Comparison of ENCODE assay signal across 25 cellular contexts in genomic region chr1:43597028-43597427, GRCh38.
"Had no signal": no experiment of that assay in that cellular context is flagged by ENCODE, and none has a peak within 500 bp of the region (broad histone marks: within the 10 kb centered on the region; RNA-seq: fewer than 3 reads in every experiment).

No MANE protein-coding gene starts in this region.

- H3K4me2 ChIP-seq: neural progenitor cell had no signal

- H3K9me3 Mint-ChIP-seq: memory B cell; nephron; neural progenitor cell; stimulated activated memory B cell treated with anti-CD40 and anti-IgM and Interleukin-4, amounts not matched to agents 10 μg/mL and 1 μg/mL and 100 μg/mL, for 72 hours had no signal

- H3K4me1 Mint-ChIP-seq: memory B cell; nephron; neural progenitor cell; stimulated activated memory B cell treated with anti-CD40 and anti-IgM and Interleukin-4, amounts not matched to agents 10 μg/mL and 1 μg/mL and 100 μg/mL, for 72 hours had no signal

- H3K27ac Mint-ChIP-seq: memory B cell; nephron; neural progenitor cell; stimulated activated memory B cell treated with anti-CD40 and anti-IgM and Interleukin-4, amounts not matched to agents 10 μg/mL and 1 μg/mL and 100 μg/mL, for 72 hours had no signal

- H2AFZ ChIP-seq: neural progenitor cell had no signal

- H3K4me3 Mint-ChIP-seq: memory B cell; nephron; neural progenitor cell; stimulated activated memory B cell treated with anti-CD40 and anti-IgM and Interleukin-4, amounts not matched to agents 10 μg/mL and 1 μg/mL and 100 μg/mL, for 72 hours had no signal

- H3K9me3 ChIP-seq: esophagus squamous epithelium, heart right ventricle, lower lobe of right lung, prostate gland, right atrium auricular region, sigmoid colon, stomach, thyroid gland, vagina had no signal

- DNase-seq: dermis blood vessel endothelial cell; effector memory CD4-positive, alpha-beta T cell; esophagus squamous epithelium; foreskin melanocyte; glutamatergic neuron; heart right ventricle; hippocampal formation; left ventricle myocardium superior; lower lobe of right lung; sigmoid colon; stimulated activated CD4-positive, alpha-beta T cell treated with anti-CD3 and anti-CD28 coated beads, Interleukin-2, amount 100 ng/mL, for 24 hours; stimulated activated CD4-positive, alpha-beta T cell treated with anti-CD3 and anti-CD28 coated beads, Interleukin-4, amount 100 ng/mL, for 24 hours; stomach; thyroid gland; trophoblast cell had no signal

- H3K9ac ChIP-seq: neural progenitor cell had no signal

- FAIRE-seq: endothelial cell of umbilical vein, islet of Langerhans had no signal

- H3K36me3 Mint-ChIP-seq: memory B cell; stimulated activated memory B cell treated with anti-CD40 and anti-IgM and Interleukin-4, amounts not matched to agents 10 μg/mL and 1 μg/mL and 100 μg/mL, for 72 hours had no signal

- H3K27ac ChIP-seq: coronary artery, esophagus squamous epithelium, heart right ventricle, lower lobe of right lung, neural progenitor cell, prostate gland, right atrium auricular region, sigmoid colon, stomach, thyroid gland, vagina had no signal

- H3K4me1 ChIP-seq: heart right ventricle, lower lobe of right lung, neural progenitor cell, prostate gland, right atrium auricular region, sigmoid colon, stomach, thyroid gland, vagina had no signal

- H3K4me3 ChIP-seq: coronary artery, esophagus squamous epithelium, heart right ventricle, lower lobe of right lung, neural progenitor cell, prostate gland, right atrium auricular region, sigmoid colon, stomach, thyroid gland, vagina had no signal

- H3K36me3 ChIP-seq: heart right ventricle, neural progenitor cell, prostate gland, right atrium auricular region had no signal

- ATAC-seq: left ventricle myocardium superior, lower lobe of right lung had no signal

- H3K27me3 ChIP-seq: esophagus squamous epithelium, heart right ventricle, neural progenitor cell, right atrium auricular region, sigmoid colon, stomach, thyroid gland, vagina had no signal
